In genomic region chr6:160349837-160350236, GRCh38 we compare ENCODE assay signal across 1 cellular context.
TF ChIP-seq lines count a peak whose summit lies in the region.

No MANE protein-coding gene starts in this region.

TF ChIP-seq in H1, 55 proteins besides CTCF, POLR2A, EP300 and RAD21 (continued from another document):
- TF ChIP-seq JUN (IDR thresholded peaks at IDR 0.05; ENCODE audit: low read depth, low read length) (no peak), KDM5A (IDR thresholded peaks at IDR 0.05; ENCODE audit: low read length) (no peak), RFX5 (IDR thresholded peaks at IDR 0.05; ENCODE audit: borderline replicate concordance, low read depth, low read length) (no peak)
TF ChIP-seq in H1: peak in this region for 0.
